Comparison of ENCODE assay signal across 20 cellular contexts in the genomic region with DNA sequence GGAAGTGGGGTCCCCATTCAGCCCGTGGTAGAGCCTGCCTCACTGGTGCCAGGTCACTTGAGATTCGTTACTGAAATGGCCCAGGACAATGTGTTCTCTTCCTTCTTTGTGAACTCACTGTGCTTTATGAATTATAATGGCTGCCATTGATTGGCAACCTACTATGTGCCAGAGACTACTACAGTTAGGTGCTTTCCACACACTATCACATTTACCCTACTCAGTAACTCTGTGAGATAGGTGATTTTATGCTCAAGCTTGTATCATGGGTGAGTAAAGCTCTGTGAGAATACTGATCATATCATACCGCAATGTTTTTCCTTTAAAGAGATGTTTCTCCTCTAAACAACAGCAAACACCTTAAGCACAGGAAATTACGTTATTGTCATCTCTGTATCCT.
"Had no signal": no experiment of that assay in that cellular context is flagged by ENCODE, and none has a peak within 500 bp of the region (broad histone marks: within the 10 kb centered on the region; RNA-seq: fewer than 3 reads in every experiment).

No MANE protein-coding gene starts in this region.

- H3K27me3 Mint-ChIP-seq: effector memory CD8-positive, alpha-beta T cell; naive thymus-derived CD8-positive, alpha-beta T cell; stimulated activated naive CD8-positive, alpha-beta T cell treated with anti-CD3 and anti-CD28 coated beads, Interleukin-15, amount 100 ng/mL, for 72 hours had no signal

- H3K9me3 Mint-ChIP-seq: effector memory CD8-positive, alpha-beta T cell; naive thymus-derived CD8-positive, alpha-beta T cell; stimulated activated naive CD8-positive, alpha-beta T cell treated with anti-CD3 and anti-CD28 coated beads, Interleukin-15, amount 100 ng/mL, for 72 hours had no signal

- H3K4me3 Mint-ChIP-seq: effector memory CD8-positive, alpha-beta T cell; naive thymus-derived CD8-positive, alpha-beta T cell; nephron progenitor cell; stimulated activated naive CD8-positive, alpha-beta T cell treated with anti-CD3 and anti-CD28 coated beads, Interleukin-15, amount 100 ng/mL, for 72 hours had no signal

- FAIRE-seq: endometrium, keratinocyte had no signal

- DNase-seq: cortex of kidney; effector memory CD8-positive, alpha-beta T cell; esophagus squamous epithelium; foreskin melanocyte; left ventricle myocardium superior; lower lobe of right lung; naive thymus-derived CD8-positive, alpha-beta T cell; nephron progenitor cell; psoas muscle; right cardiac atrium; spleen; stimulated activated CD4-positive, alpha-beta T cell treated with anti-CD3 and anti-CD28 coated beads, Interleukin-2, amount 100 ng/mL, for 48 hours; stimulated activated naive CD4-positive, alpha-beta T cell; stimulated activated naive CD8-positive, alpha-beta T cell treated with anti-CD3 and anti-CD28 coated beads, Interleukin-15, amount 100 ng/mL, for 72 hours; transverse colon had no signal

- H3K27ac ChIP-seq: esophagus squamous epithelium, lower lobe of right lung, psoas muscle, skin epidermis, spleen, suprapubic skin, transverse colon, vagina had no signal

- ATAC-seq: effector memory CD8-positive, alpha-beta T cell; left ventricle myocardium superior; lower lobe of right lung; naive thymus-derived CD8-positive, alpha-beta T cell; psoas muscle; right cardiac atrium; stimulated activated naive CD8-positive, alpha-beta T cell treated with anti-CD3 and anti-CD28 coated beads, Interleukin-15, amount 100 ng/mL, for 72 hours had no signal

- H3K4me1 Mint-ChIP-seq: nephron progenitor cell; stimulated activated naive CD8-positive, alpha-beta T cell treated with anti-CD3 and anti-CD28 coated beads, Interleukin-15, amount 100 ng/mL, for 72 hours had no signal

- H3K27me3 ChIP-seq: esophagus squamous epithelium, spleen, suprapubic skin, transverse colon, vagina had no signal

- H3K9me3 ChIP-seq: esophagus squamous epithelium, lower lobe of right lung, psoas muscle, spleen, suprapubic skin, transverse colon, vagina had no signal

- H3K36me3 ChIP-seq: esophagus squamous epithelium, lower lobe of right lung, suprapubic skin, transverse colon, vagina had no signal

- H3K27ac Mint-ChIP-seq: effector memory CD8-positive, alpha-beta T cell; naive thymus-derived CD8-positive, alpha-beta T cell; nephron progenitor cell had no signal

- H3K4me3 ChIP-seq: esophagus squamous epithelium, lower lobe of right lung, psoas muscle, skin epidermis, spleen, suprapubic skin, transverse colon, vagina had no signal

- H3K4me1 ChIP-seq: esophagus squamous epithelium, lower lobe of right lung, psoas muscle, spleen, suprapubic skin, transverse colon, vagina had no signal
